Comparison of ENCODE assay signal across 11 cellular contexts in the genomic region with DNA sequence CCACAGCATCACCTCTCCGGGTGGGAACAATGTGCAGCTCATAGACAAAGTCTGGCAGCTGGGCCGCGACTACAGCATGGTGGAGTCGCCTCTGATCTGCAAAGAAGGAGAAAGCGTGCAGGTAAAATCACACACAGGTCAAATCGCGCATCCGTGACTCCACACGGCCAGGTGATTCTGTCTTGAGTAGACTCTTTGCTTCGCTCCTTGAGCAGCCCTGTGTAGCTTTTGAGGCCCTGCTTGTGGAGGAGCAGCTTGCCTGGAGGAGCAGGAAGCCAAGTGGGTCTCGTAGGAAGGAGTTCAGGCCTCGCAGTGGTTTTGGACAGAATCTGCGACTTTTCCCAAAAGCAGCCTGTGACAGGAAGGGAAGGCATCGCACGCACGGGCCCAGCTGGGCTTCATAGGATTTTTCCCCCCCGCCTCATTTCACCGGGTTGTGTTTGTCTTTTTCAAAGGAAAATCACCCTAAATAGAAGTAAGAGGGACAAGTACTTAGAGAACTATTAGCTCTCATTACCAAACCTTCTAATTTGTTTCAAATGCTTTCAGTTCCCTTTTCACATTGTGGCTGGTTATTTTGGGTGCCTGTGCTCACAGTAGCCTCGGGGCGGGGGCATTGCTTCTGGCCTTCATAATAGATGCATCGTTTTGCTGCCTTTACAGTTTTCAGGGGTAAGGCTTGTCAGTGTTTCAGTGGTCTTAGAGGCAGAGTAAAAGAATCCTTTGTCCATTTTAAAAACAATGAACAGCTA.
DNase-seq lines count a peak whose midpoint lies in the region; ATAC-seq and TF ChIP-seq lines count a peak whose summit lies in the region.
"Had no signal": no experiment of that assay in that cellular context is flagged by ENCODE, and none has a peak within 500 bp of the region (broad histone marks: within the 10 kb centered on the region; RNA-seq: fewer than 3 reads in every experiment).

No MANE protein-coding gene starts in this region.

- intact Hi-C loops in left cardiac atrium (cut with DNase I) (loop anchor here in 1 of 2 donors (5.0 kb wide), 1 partner anchor 35 kb away; no protein-coding TSS in a partner anchor), upper lobe of right lung (cut with DNase I) (loop anchor here (10.0 kb wide), 1 partner anchor 117 kb away; no protein-coding TSS in a partner anchor)

- POLR2A ChIA-PET in activated CD4-positive, alpha-beta memory T cell treated with anti-CD3 and anti-CD28 coated beads, Interleukin-2, amount 10 ng/mL, durations not matched to agents 7 days and 5 days (lab: Charles Lee) = no interaction called here

- no peaks in the 10 kb centered on the region for H3K9me3 Mint-ChIP-seq in chondrocyte (ENCODE audit: low read depth)
- H3K9me3 Mint-ChIP-seq in activated CD4-positive, alpha-beta memory T cell treated with anti-CD3 and anti-CD28 coated beads, Interleukin-2, amount 10 ng/mL, durations not matched to agents 7 days and 5 days = no peaks in the 10 kb centered on the region

- CTCF ChIA-PET in activated CD4-positive, alpha-beta memory T cell treated with anti-CD3 and anti-CD28 coated beads, Interleukin-2, amount 10 ng/mL, durations not matched to agents 7 days and 5 days (lab: Charles Lee) = no interaction called here

- DNase-seq in right atrium auricular region (ENCODE audit: low spot score) (no peak), left cardiac atrium (no peak), chondrocyte (ENCODE audit: low spot score) (peak; percentile 58), upper lobe of right lung (no peak), A172 (ENCODE audit: low spot score) (no peak)
- no peak for DNase-seq in stimulated activated CD4-positive, alpha-beta T cell treated with anti-CD3 and anti-CD28 coated beads, Interleukin-4, amount 100 ng/mL, for 24 hours
- DNase-seq in activated CD4-positive, alpha-beta memory T cell treated with anti-CD3 and anti-CD28 coated beads, Interleukin-2, amount 10 ng/mL, durations not matched to agents 7 days and 5 days = no peak
- DNase-seq: activated T-cell treated with anti-CD3 and anti-CD28 coated beads for 4 hours, H7, NCI-H510A had no signal

- no peak overlapping the region for H3K4me3 Mint-ChIP-seq in chondrocyte (ENCODE audit: unreplicated experiment)
- no peak overlapping the region for H3K4me3 Mint-ChIP-seq in activated CD4-positive, alpha-beta memory T cell treated with anti-CD3 and anti-CD28 coated beads, Interleukin-2, amount 10 ng/mL, durations not matched to agents 7 days and 5 days

- TF ChIP-seq CTCF in right atrium auricular region (IDR thresholded peaks at IDR 0.05) (no peak), chondrocyte (IDR thresholded peaks at IDR 0.05) (no peak), upper lobe of right lung (IDR thresholded peaks at IDR 0.05) (no peak)

- ATAC-seq in left cardiac atrium = no peak
- ATAC-seq in HG03280 (IDR thresholded peaks at IDR 0.05; ENCODE audit: unreplicated experiment) = peak; percentile 69
- peak; percentile 9 for ATAC-seq in upper lobe of right lung

- peaks cover 18% of the 10 kb centered on the region for H3K4me1 Mint-ChIP-seq in chondrocyte (ENCODE audit: low read depth)
- no peaks in the 10 kb centered on the region for H3K4me1 Mint-ChIP-seq in activated CD4-positive, alpha-beta memory T cell treated with anti-CD3 and anti-CD28 coated beads, Interleukin-2, amount 10 ng/mL, durations not matched to agents 7 days and 5 days

- H3K4me3 ChIP-seq in right atrium auricular region (no peak overlapping the region), upper lobe of right lung (no peak overlapping the region)

- peaks cover 46% of the 10 kb centered on the region for H3K36me3 Mint-ChIP-seq in chondrocyte (ENCODE audit: low read depth)
- H3K36me3 Mint-ChIP-seq in activated CD4-positive, alpha-beta memory T cell treated with anti-CD3 and anti-CD28 coated beads, Interleukin-2, amount 10 ng/mL, durations not matched to agents 7 days and 5 days (ENCODE audit: low read depth) = peaks cover 61% of the 10 kb centered on the region

- H3K36me3 ChIP-seq in right atrium auricular region = peaks cover 80% of the 10 kb centered on the region
- peaks cover 91% of the 10 kb centered on the region for H3K36me3 ChIP-seq in upper lobe of right lung

- H3K9me3 ChIP-seq in right atrium auricular region (no peaks in the 10 kb centered on the region), upper lobe of right lung (no peaks in the 10 kb centered on the region)

- H3K27ac Mint-ChIP-seq in chondrocyte (ENCODE audit: unreplicated experiment) = no peak overlapping the region
- H3K27ac Mint-ChIP-seq in activated CD4-positive, alpha-beta memory T cell treated with anti-CD3 and anti-CD28 coated beads, Interleukin-2, amount 10 ng/mL, durations not matched to agents 7 days and 5 days = no peak overlapping the region

- H3K27me3 Mint-ChIP-seq in chondrocyte (ENCODE audit: low read depth) = no peaks in the 10 kb centered on the region
- no peaks in the 10 kb centered on the region for H3K27me3 Mint-ChIP-seq in activated CD4-positive, alpha-beta memory T cell treated with anti-CD3 and anti-CD28 coated beads, Interleukin-2, amount 10 ng/mL, durations not matched to agents 7 days and 5 days

- H3K4me1 ChIP-seq in right atrium auricular region (peaks cover 0 to 72% of the 10 kb centered on the region in 2 donors), upper lobe of right lung (peaks cover 13% of the 10 kb centered on the region)

- peak overlapping the region; percentile 54 to 58 for H3K27ac ChIP-seq in right atrium auricular region
- peak overlapping the region; percentile 30 for H3K27ac ChIP-seq in upper lobe of right lung

- H3K27me3 ChIP-seq in right atrium auricular region (no peaks in the 10 kb centered on the region), upper lobe of right lung (no peaks in the 10 kb centered on the region)

Comparison
In these comparisons a context has a peak if more than half of its experiments do, and no peak if none do; other contexts are left out.
1. ATAC-seq: peak in HG03280 (single experiment) and upper lobe of right lung (single experiment); none in left cardiac atrium (0 of 2).